ENCODE assay signal across 1 cellular context in genomic region chr5:25128606-25129005, GRCh38.
TF ChIP-seq lines count a peak whose summit lies in the region.

No MANE protein-coding gene starts in this region.

TF ChIP-seq in H1, 55 proteins besides CTCF, POLR2A, EP300 and RAD21:
- no peak for TF ChIP-seq MAX (IDR thresholded peaks at IDR 0.05)
